In the genomic region with DNA sequence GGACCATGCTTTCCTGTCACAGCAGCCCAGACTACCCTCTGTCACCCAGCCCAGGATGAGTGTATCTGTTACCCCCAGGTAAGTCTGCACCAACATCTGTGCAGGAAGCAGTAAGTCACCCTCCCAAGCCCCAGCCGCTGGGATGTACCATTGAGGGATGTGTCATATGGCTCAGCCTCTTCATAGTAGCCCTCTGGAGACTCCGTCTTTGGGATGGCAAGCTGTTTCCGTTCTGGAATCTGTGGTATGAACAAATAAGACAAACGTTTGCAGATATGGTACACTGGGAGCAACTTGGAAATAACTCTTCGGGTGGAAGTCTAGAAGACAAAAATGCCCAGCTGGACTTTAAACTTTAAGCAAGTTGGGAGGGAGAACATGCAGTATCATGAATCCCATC, we compare ENCODE assay signal across 15 cellular contexts.
A peak's percentile ranks its signal among the peaks of the same experiment; 100 is the strongest.
DNase-seq lines count a peak whose midpoint lies in the region; ATAC-seq and TF ChIP-seq lines count a peak whose summit lies in the region.
"Had no signal": no experiment of that assay in that cellular context is flagged by ENCODE, and none has a peak within 500 bp of the region (broad histone marks: within the 10 kb centered on the region; RNA-seq: fewer than 3 reads in every experiment).

No MANE protein-coding gene starts in this region.

- H3K79me1 ChIP-seq in trophoblast cell (ENCODE audit: low read length) = peaks cover 27% of the 10 kb centered on the region

- H3K27ac ChIP-seq in RWPE1 (peak overlapping the region; percentile 91; the same call in 1 of the 2 replicates), trophoblast cell (ENCODE audit: low read depth, low read length) (peak overlapping the region; percentile 86)
- H3K27ac ChIP-seq: PC-9 had no signal

- no peaks in the 10 kb centered on the region for H3K79me2 ChIP-seq in trophoblast cell (ENCODE audit: control insufficient read depth, insufficient read depth, low read length, poor library complexity)

- H3K4me1 ChIP-seq in Caco-2 (peaks cover 33% of the 10 kb centered on the region), trophoblast cell (ENCODE audit: control insufficient read depth in 1 of 2, insufficient read depth in 2 of 2, low read length in 2 of 2) (peaks cover 21 to 33% of the 10 kb centered on the region in 2 experiments)

- H3K36me3 Mint-ChIP-seq in Caco-2 (ENCODE audit: insufficient read depth, unreplicated experiment) = no peaks in the 10 kb centered on the region

- no peaks in the 10 kb centered on the region for H3K9me3 ChIP-seq in Caco-2
- no peaks in the 10 kb centered on the region for H3K9me3 ChIP-seq in trophoblast cell (ENCODE audit: insufficient read depth, low read depth, low read length)

- peak overlapping the region; percentile 63 for H4K91ac ChIP-seq in trophoblast cell (ENCODE audit: low read depth, low read length)

- CTCF ChIA-PET in Caco-2 (lab: Charles Lee) = interaction anchor here (1.0 to 2.2 kb wide), 2 partner anchors 19 to 26 kb away, joined by 9 to 11 read pairs; no protein-coding TSS in a partner anchor
- CTCF ChIA-PET in RWPE1 (lab: Yijun Ruan, JAX) = interaction anchor here (0.6 kb wide), 1 partner anchor 71 kb away, joined by 3 read pairs; no protein-coding TSS in a partner anchor

- intact Hi-C loops in Caco-2 (cut with micrococcal nuclease; ENCODE audit: unreplicated experiment) = no loop called here

- H2AFZ ChIP-seq in trophoblast cell (ENCODE audit: insufficient read depth, low read length, poor library complexity) = no peak overlapping the region
- H2AFZ ChIP-seq: PC-9 had no signal

- peak overlapping the region; percentile 74 for H2AK5ac ChIP-seq in trophoblast cell (ENCODE audit: low read length)

- peak overlapping the region; percentile 36 for H3K18ac ChIP-seq in trophoblast cell (ENCODE audit: low read length)

- peak overlapping the region; percentile 26 for H2BK12ac ChIP-seq in trophoblast cell (ENCODE audit: low read length)

- peak overlapping the region; percentile 66 for H3K4ac ChIP-seq in trophoblast cell (ENCODE audit: low read depth, low read length)

- H3K36me3 ChIP-seq in Caco-2 (ENCODE audit: control insufficient read depth, insufficient read depth, low read length) (no peaks in the 10 kb centered on the region), trophoblast cell (ENCODE audit: control insufficient read depth in 1 of 2, insufficient read depth in 2 of 2, low read length in 2 of 2) (peaks cover 19 to 33% of the 10 kb centered on the region in 2 experiments)

- no peak for ATAC-seq in GM21390 (IDR thresholded peaks at IDR 0.05; ENCODE audit: unreplicated experiment)

- peak overlapping the region; percentile 55 for H2BK5ac ChIP-seq in trophoblast cell (ENCODE audit: low read depth, low read length, poor library complexity)

- peak overlapping the region; percentile 28 for H2BK120ac ChIP-seq in trophoblast cell (ENCODE audit: insufficient read depth, low read length, poor library complexity)

- H3K4me2 ChIP-seq in trophoblast cell (ENCODE audit: low read length) = no peak overlapping the region
- H3K4me2 ChIP-seq: PC-9 had no signal

- peak overlapping the region; percentile 40 for H4K8ac ChIP-seq in trophoblast cell (ENCODE audit: low read depth, low read length)

- H3K27ac Mint-ChIP-seq in Caco-2 (ENCODE audit: unreplicated experiment) = peak overlapping the region; percentile 21
- H3K27ac Mint-ChIP-seq: CD4-positive, alpha-beta T cell had no signal

- H3K27me3 ChIP-seq in Caco-2 (replicated peaks; ENCODE audit: control insufficient read depth, insufficient read depth, low read length) = no peaks in the 10 kb centered on the region
- H3K27me3 ChIP-seq in trophoblast cell (ENCODE audit: insufficient read depth, low read length) = no peaks in the 10 kb centered on the region

- H3K4me3 Mint-ChIP-seq in Caco-2 (ENCODE audit: unreplicated experiment) = no peak overlapping the region
- H3K4me3 Mint-ChIP-seq: CD4-positive, alpha-beta T cell; IgD-negative memory B cell had no signal

- no TSS peak for BruUV-seq in Caco-2 (replicated peaks; lab: Mats Ljungman, UMichigan)

- peak overlapping the region; percentile 69 for H3K14ac ChIP-seq in trophoblast cell (ENCODE audit: low read length)

- POLR2A ChIA-PET in Caco-2 (lab: Charles Lee) = no interaction called here
- POLR2A ChIA-PET in RWPE1 (lab: Yijun Ruan, JAX; ENCODE audit: low non-redundant PET) = no interaction called here

- DNase-seq in Caco-2 = peak; percentile 33 to 58
- no peak for DNase-seq in RWPE1 (ENCODE audit: low spot score)
- DNase-seq in fibroblast of villous mesenchyme (ENCODE audit: low read depth) = peak; percentile 67
- DNase-seq in trophoblast cell = peak in 1 of 2 donors; percentile 66
- no peak for DNase-seq in NCI-H128 (lab: John Stamatoyannopoulos, UW; ENCODE audit: unreplicated experiment)
- no peak for DNase-seq in C1 segment of cervical spinal cord (lab: John Stamatoyannopoulos, UW)
- DNase-seq: Calu3; CD4-positive, alpha-beta T cell; HCEC 1CT; Kasumi-1; NCI-H1417; NCI-H187 treated with DMSO at 0.1 percent for 48 hours; PC-9 had no signal

- no CpG with 5 or more reads among the region's 5 CpGs for WGBS in trophoblast cell (ENCODE audit: extremely low coverage, insufficient coverage, insufficient read length)

- peaks cover 12% of the 10 kb centered on the region for H3K9me3 Mint-ChIP-seq in Caco-2 (ENCODE audit: unreplicated experiment)
- H3K9me3 Mint-ChIP-seq: CD4-positive, alpha-beta T cell had no signal

- peaks cover 31% of the 10 kb centered on the region for H3K4me1 Mint-ChIP-seq in Caco-2 (ENCODE audit: low read depth, unreplicated experiment)
- H3K4me1 Mint-ChIP-seq: IgD-negative memory B cell had no signal

- TF ChIP-seq CTCF in Caco-2 (IDR thresholded peaks at IDR 0.05; ENCODE audit: insufficient read depth in 1 of 2, low read depth in 1 of 2, low read length in 1 of 2, severe bottlenecking in 1 of 2, unreplicated experiment in 1 of 2) = no peak
- TF ChIP-seq CTCF in RWPE1 (conservative IDR thresholded peaks at IDR 0.05; ENCODE audit: low read depth) = no peak
- no peak for TF ChIP-seq CTCF in fibroblast of villous mesenchyme (IDR thresholded peaks at IDR 0.05; ENCODE audit: insufficient read depth, low read depth, low read length)

- H3K27me3 Mint-ChIP-seq in Caco-2 (ENCODE audit: insufficient read depth, unreplicated experiment) = no peaks in the 10 kb centered on the region
- H3K27me3 Mint-ChIP-seq: CD4-positive, alpha-beta T cell had no signal

- H4K12ac ChIP-seq in trophoblast cell (ENCODE audit: low read depth, low read length) = no peak overlapping the region

- H3K4me3 ChIP-seq in Caco-2 (ENCODE audit: low read depth, low read length) = no peak overlapping the region
- H3K4me3 ChIP-seq in fibroblast of villous mesenchyme (ENCODE audit: low read depth, low read length) = no peak overlapping the region
- H3K4me3 ChIP-seq in trophoblast cell (ENCODE audit: low read depth, low read length) = no peak overlapping the region
- H3K4me3 ChIP-seq: PC-9 had no signal

- H3K9ac ChIP-seq in trophoblast cell (ENCODE audit: low read length) = no peak overlapping the region

- H3K23ac ChIP-seq in trophoblast cell (ENCODE audit: low read length) = no peak overlapping the region

Comparison
In these comparisons a context has a peak if more than half of its experiments do, and no peak if none do; other contexts are left out.
1. DNase-seq: peak in Caco-2 (2 of 2) and fibroblast of villous mesenchyme (single experiment); none in RWPE1 (single experiment), NCI-H128 (single experiment) and C1 segment of cervical spinal cord (0 of 14).